ENCODE assay signal across 10 cellular contexts in genomic region chr2:231124833-231125232, GRCh38. TPM values are rescaled to one million over a fixed set of nuclear protein-coding genes. Genes with fewer than 3 reads are reported as not detected.
DNase-seq lines count a peak whose midpoint lies in the region; ATAC-seq and TF ChIP-seq lines count a peak whose summit lies in the region.
"Had no signal": no experiment of that assay in that cellular context is flagged by ENCODE, and none has a peak within 500 bp of the region (broad histone marks: within the 10 kb centered on the region; RNA-seq: fewer than 3 reads in every experiment).

TSS of gene HTR2B (minus strand) at chr2:231125042. CDS start at chr2:231123764, 1,278 bp downstream.

- H3K9me3 ChIP-seq in PC-9 (ENCODE audit: insufficient read depth, low read depth) (no peaks in the 10 kb centered on the region), endocrine pancreas (ENCODE audit: control insufficient read depth, low read length) (no peaks in the 10 kb centered on the region)

- H3K4me1 Mint-ChIP-seq in natural killer cell treated with Interleukin-12 subunit alpha and Interleukin-12 subunit beta and Interleukin-15 and Interleukin-18, amount 100 ng/mL, for 72 hours (ENCODE audit: low read depth in 2 of 2), result peaks cover 15 to 26% of the 10 kb centered on the region in 2 donors

- no peaks in the 10 kb centered on the region for H3K9me3 Mint-ChIP-seq in natural killer cell treated with Interleukin-12 subunit alpha and Interleukin-12 subunit beta and Interleukin-15 and Interleukin-18, amount 100 ng/mL, for 72 hours
- H3K9me3 Mint-ChIP-seq: H9 had no signal

- H3K4me1 ChIP-seq in PC-9 (replicated peaks; ENCODE audit: insufficient read depth), result peaks cover 18% of the 10 kb centered on the region
- peaks cover 21% of the 10 kb centered on the region for H3K4me1 ChIP-seq in endocrine pancreas (ENCODE audit: control insufficient read depth, insufficient read depth, low read length)

- H3K4me2 ChIP-seq in PC-9, result no peak within 1 kb of the TSS

- 0 out of 2 replicates have a peak within 1 kb of the TSS, but pooled peaks have one; percentile 6 for H3K27ac ChIP-seq in PC-9

- no peak for ATAC-seq in natural killer cell treated with Interleukin-12 subunit alpha and Interleukin-12 subunit beta and Interleukin-15 and Interleukin-18, amount 100 ng/mL, for 72 hours

- peaks cover 11% of the 10 kb centered on the region; the same call in 1 of the 2 replicates for H3F3A ChIP-seq in PC-9 (ENCODE audit: insufficient read depth, low read depth)

- H3K27ac Mint-ChIP-seq in natural killer cell treated with Interleukin-12 subunit alpha and Interleukin-12 subunit beta and Interleukin-15 and Interleukin-18, amount 100 ng/mL, for 72 hours, result peak within 1 kb of the TSS in 1 of 2 donors; percentile 26

- peak; percentile 16 for DNase-seq in GM06990 (ENCODE audit: extremely low read depth, insufficient read length)
- no peak for DNase-seq in PC-9
- no peak for DNase-seq in natural killer cell treated with Interleukin-12 subunit alpha and Interleukin-12 subunit beta and Interleukin-15 and Interleukin-18, amount 100 ng/mL, for 72 hours (ENCODE audit: low spot score)
- DNase-seq in OCI-M2 (lab: John Stamatoyannopoulos, UW; ENCODE audit: unreplicated experiment), result no peak
- DNase-seq in NOMO-1 treated with DMSO at 0.1 percent for 48 hours (lab: John Stamatoyannopoulos, UW; ENCODE audit: unreplicated experiment), result no peak
- DNase-seq in activated gamma-delta T cell (lab: John Stamatoyannopoulos, UW), result no peak
- DNase-seq in NCI-H82 (lab: John Stamatoyannopoulos, UW), result no peak
- DNase-seq: H9, SHP77 had no signal

- no peak within 1 kb of the TSS for H3K9ac ChIP-seq in endocrine pancreas (ENCODE audit: control insufficient read depth, insufficient read depth, low read length)

- peak within 1 kb of the TSS; percentile 31 for H3K4me3 Mint-ChIP-seq in natural killer cell treated with Interleukin-12 subunit alpha and Interleukin-12 subunit beta and Interleukin-15 and Interleukin-18, amount 100 ng/mL, for 72 hours
- H3K4me3 Mint-ChIP-seq: H9 had no signal

- H3K36me3 Mint-ChIP-seq in natural killer cell treated with Interleukin-12 subunit alpha and Interleukin-12 subunit beta and Interleukin-15 and Interleukin-18, amount 100 ng/mL, for 72 hours, result no peaks in the 10 kb centered on the region

- H3K9me2 ChIP-seq in PC-9 (ENCODE audit: insufficient read depth), result no peaks in the 10 kb centered on the region

- H3K4me3 ChIP-seq in GM06990 (replicated peaks; ENCODE audit: low read depth, low read length) (no peak within 1 kb of the TSS), PC-9 (no peak within 1 kb of the TSS), endocrine pancreas (ENCODE audit: control insufficient read depth, insufficient read depth, low read length) (peak within 1 kb of the TSS; percentile 45)

- no peaks in the 10 kb centered on the region for H4K20me1 ChIP-seq in PC-9 (ENCODE audit: insufficient read depth)

- no peaks in the 10 kb centered on the region for H3K27me3 ChIP-seq in GM06990 (replicated peaks; ENCODE audit: control insufficient read depth, insufficient read depth, low read length)
- H3K27me3 ChIP-seq in PC-9 (ENCODE audit: insufficient read depth, low read depth), result no peaks in the 10 kb centered on the region
- no peaks in the 10 kb centered on the region for H3K27me3 ChIP-seq in endocrine pancreas (ENCODE audit: control insufficient read depth, insufficient read depth, low read length)

- CTCF ChIA-PET in PC-9 (lab: Charles Lee), result no interaction called here

- POLR2A ChIA-PET in PC-9 (lab: Charles Lee; ENCODE audit: unreplicated experiment), result no interaction called here

- H3K79me2 ChIP-seq in PC-9 (ENCODE audit: low read depth), result peaks cover 37% of the 10 kb centered on the region

- H3K36me3 ChIP-seq in GM06990 (ENCODE audit: control insufficient read depth, insufficient read depth, low read length) (no peaks in the 10 kb centered on the region), PC-9 (ENCODE audit: low read depth) (peaks cover 21% of the 10 kb centered on the region), endocrine pancreas (ENCODE audit: control insufficient read depth, insufficient read depth, low read length) (no peaks in the 10 kb centered on the region)

- no peak within 1 kb of the TSS for H2AFZ ChIP-seq in PC-9

- BruUV-seq in PC-9 (replicated peaks; lab: Mats Ljungman, UMichigan), result no TSS peak

- TF ChIP-seq CTCF in GM06990 (IDR thresholded peaks at IDR 0.05; ENCODE audit: insufficient read depth, low read length, poor library complexity, severe bottlenecking), result no peak
- TF ChIP-seq CTCF in PC-9 (conservative IDR thresholded peaks at IDR 0.05), result no peak

- no peaks in the 10 kb centered on the region for H3K27me3 Mint-ChIP-seq in natural killer cell treated with Interleukin-12 subunit alpha and Interleukin-12 subunit beta and Interleukin-15 and Interleukin-18, amount 100 ng/mL, for 72 hours

- intact Hi-C loops in PC-9 (cut with micrococcal nuclease; ENCODE audit: unreplicated experiment), result no loop called here

RNA-seq across cellular contexts. Expression of gene HTR2B, which starts in this region (rescaled TPM):
- not detected in 2 replicates for total RNA-seq in PC-9 (2021)
- total RNA-seq in natural killer cell treated with Interleukin-12 subunit alpha and Interleukin-12 subunit beta and Interleukin-15 and Interleukin-18, amount 100 ng/mL, for 72 hours, result not detected
- total RNA-seq: H9 had no signal
